ENCODE assay signal across 8 cellular contexts in the genomic region with DNA sequence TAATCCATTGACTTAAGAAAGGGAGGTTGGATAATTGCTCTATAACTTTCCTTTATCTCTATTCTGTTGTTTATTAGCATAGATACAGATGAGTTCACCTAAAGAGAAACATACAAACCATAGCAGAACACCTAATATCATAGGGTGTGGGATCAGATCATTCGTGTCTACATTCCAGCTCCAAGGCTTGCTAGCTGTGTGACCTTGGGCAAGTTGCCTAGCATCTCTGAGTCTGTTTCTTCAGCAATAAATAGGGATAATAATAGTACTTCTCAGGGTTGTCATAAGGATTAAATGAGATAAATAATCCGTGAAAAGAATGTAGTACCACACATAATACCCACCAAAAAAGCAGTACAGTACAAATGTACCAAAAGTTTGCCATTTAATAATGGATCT.
DNase-seq lines count a peak whose midpoint lies in the region; ATAC-seq and TF ChIP-seq lines count a peak whose summit lies in the region.

No MANE protein-coding gene starts in this region.

- no peak for ATAC-seq in activated CD8-positive, alpha-beta T cell treated with anti-CD3 and anti-CD28 coated beads for 36 hours
- ATAC-seq in foreskin keratinocyte = no peak
- no peak for ATAC-seq in psoas muscle
- ATAC-seq in GM18861 (IDR thresholded peaks at IDR 0.05; ENCODE audit: unreplicated experiment) = no peak
- ATAC-seq in HG02571 (IDR thresholded peaks at IDR 0.05; ENCODE audit: unreplicated experiment) = no peak

- peak overlapping the region; percentile 38 for H3K27ac Mint-ChIP-seq in Caco-2 (ENCODE audit: unreplicated experiment)
- peak overlapping the region; percentile 94 for H3K27ac Mint-ChIP-seq in activated CD8-positive, alpha-beta T cell treated with anti-CD3 and anti-CD28 coated beads for 36 hours

- no peak overlapping the region for H3K4me3 Mint-ChIP-seq in Caco-2 (ENCODE audit: unreplicated experiment)
- peak overlapping the region; percentile 41 for H3K4me3 Mint-ChIP-seq in activated CD8-positive, alpha-beta T cell treated with anti-CD3 and anti-CD28 coated beads for 36 hours

- BruUV-seq in Caco-2 (replicated peaks; lab: Mats Ljungman, UMichigan) = no TSS peak

- H3K27ac ChIP-seq in foreskin keratinocyte = peak overlapping the region; percentile 77
- peak overlapping the region; percentile 62 for H3K27ac ChIP-seq in psoas muscle

- DNase-seq in Caco-2 (no peak), foreskin keratinocyte (no peak), psoas muscle (no peak), GOT3 (lab: John Stamatoyannopoulos, UW) (no peak), HT-29 (ENCODE audit: low spot score) (no peak)
- DNase-seq in activated CD8-positive, alpha-beta T cell treated with anti-CD3 and anti-CD28 coated beads for 36 hours = no peak

- H3K27me3 ChIP-seq in Caco-2 (replicated peaks; ENCODE audit: control insufficient read depth, insufficient read depth, low read length) = no peaks in the 10 kb centered on the region
- H3K27me3 ChIP-seq in foreskin keratinocyte = no peaks in the 10 kb centered on the region
- H3K27me3 ChIP-seq in psoas muscle (ENCODE audit: insufficient read depth in 3 of 3, low read length in 2 of 3) = no peaks in the 10 kb centered on the region

- no peak overlapping the region for H3K4me3 ChIP-seq in Caco-2 (ENCODE audit: low read depth, low read length)
- no peak overlapping the region for H3K4me3 ChIP-seq in psoas muscle

- no peaks in the 10 kb centered on the region for H3K27me3 Mint-ChIP-seq in Caco-2 (ENCODE audit: insufficient read depth, unreplicated experiment)
- H3K27me3 Mint-ChIP-seq in activated CD8-positive, alpha-beta T cell treated with anti-CD3 and anti-CD28 coated beads for 36 hours = no peaks in the 10 kb centered on the region

- no peaks in the 10 kb centered on the region for H3K9me3 Mint-ChIP-seq in Caco-2 (ENCODE audit: unreplicated experiment)
- peaks cover 1% of the 10 kb centered on the region for H3K9me3 Mint-ChIP-seq in activated CD8-positive, alpha-beta T cell treated with anti-CD3 and anti-CD28 coated beads for 36 hours

- 34 to 59% (median 38%) methylated on average over 2 of the region's 2 CpGs for WGBS in psoas muscle, 3 donors

- TF ChIP-seq CTCF in Caco-2 (IDR thresholded peaks at IDR 0.05; ENCODE audit: insufficient read depth in 1 of 2, low read depth in 1 of 2, low read length in 1 of 2, severe bottlenecking in 1 of 2, unreplicated experiment in 1 of 2) (no peak), foreskin keratinocyte (conservative IDR thresholded peaks at IDR 0.05) (no peak), psoas muscle (IDR thresholded peaks at IDR 0.05) (no peak)
- no peak for TF ChIP-seq CTCF in activated CD8-positive, alpha-beta T cell treated with anti-CD3 and anti-CD28 coated beads for 36 hours (IDR thresholded peaks at IDR 0.05)

- H3K4me1 ChIP-seq in Caco-2 (peaks cover 20% of the 10 kb centered on the region), foreskin keratinocyte (peaks cover 13% of the 10 kb centered on the region), psoas muscle (peaks cover 48% of the 10 kb centered on the region)

- POLR2A ChIA-PET in Caco-2 (lab: Charles Lee) = no interaction called here
- POLR2A ChIA-PET in activated CD8-positive, alpha-beta T cell treated with anti-CD3 and anti-CD28 coated beads for 36 hours (lab: Charles Lee) = interaction anchor here (1.0 to 2.0 kb wide), 6 partner anchors 8 to 273 kb away, joined by 3 to 10 read pairs (median 4); a partner anchor contains a TSS

- CTCF ChIA-PET in Caco-2 (lab: Charles Lee) = interaction anchor here (1.1 kb wide), 1 partner anchor 74 kb away, joined by 3 read pairs; no protein-coding TSS in a partner anchor
- CTCF ChIA-PET in activated CD8-positive, alpha-beta T cell treated with anti-CD3 and anti-CD28 coated beads for 36 hours (lab: Charles Lee) = interaction anchor here (1.4 to 5.0 kb wide), 3 partner anchors 8 to 55 kb away, joined by 3 to 39 read pairs (median 7); no protein-coding TSS in a partner anchor

- H3K9me3 ChIP-seq in Caco-2 (no peaks in the 10 kb centered on the region), psoas muscle (no peaks in the 10 kb centered on the region)

- H3K36me3 ChIP-seq in Caco-2 (ENCODE audit: control insufficient read depth, insufficient read depth, low read length) = no peaks in the 10 kb centered on the region; the same call in 1 of the 2 replicates
- no peaks in the 10 kb centered on the region for H3K36me3 ChIP-seq in psoas muscle (ENCODE audit: insufficient read depth in 1 of 2, low read depth in 1 of 2)

- H3K4me1 Mint-ChIP-seq in Caco-2 (ENCODE audit: low read depth, unreplicated experiment) = peaks cover 28% of the 10 kb centered on the region
- peaks cover 94% of the 10 kb centered on the region for H3K4me1 Mint-ChIP-seq in activated CD8-positive, alpha-beta T cell treated with anti-CD3 and anti-CD28 coated beads for 36 hours (ENCODE audit: low read depth)

- intact Hi-C loops in Caco-2 (cut with micrococcal nuclease; ENCODE audit: unreplicated experiment) = no loop called here
- intact Hi-C loops in activated CD8-positive, alpha-beta T cell treated with anti-CD3 and anti-CD28 coated beads for 36 hours (cut with micrococcal nuclease) = loop anchor here (5.0 kb wide), 1 partner anchor 60 kb away; no protein-coding TSS in a partner anchor
- intact Hi-C loops in psoas muscle (cut with DNase I) = no loop called here

- H3K36me3 Mint-ChIP-seq in Caco-2 (ENCODE audit: insufficient read depth, unreplicated experiment) = no peaks in the 10 kb centered on the region
- H3K36me3 Mint-ChIP-seq in activated CD8-positive, alpha-beta T cell treated with anti-CD3 and anti-CD28 coated beads for 36 hours (ENCODE audit: low read depth) = peaks cover 2% of the 10 kb centered on the region
